In genomic region chr20:47370214-47370613, GRCh38 we compare ENCODE assay signal across 24 cellular contexts.
"Had no signal": no experiment of that assay in that cellular context is flagged by ENCODE, and none has a peak within 500 bp of the region (broad histone marks: within the 10 kb centered on the region; RNA-seq: fewer than 3 reads in every experiment).

No MANE protein-coding gene starts in this region.

- H3K4me1 ChIP-seq: body of pancreas had no signal

- H3K27ac ChIP-seq: body of pancreas had no signal

- ATAC-seq: activated CD8-positive, alpha-beta memory T cell treated with anti-CD3 and anti-CD28 coated beads, Interleukin-2, amount 10 ng/mL, durations not matched to agents 7 days and 5 days; body of pancreas; T-helper 17 cell had no signal

- H3K27ac Mint-ChIP-seq: activated B cell treated with CpG ODN at 0.5 μM for 24 hours; activated CD8-positive, alpha-beta memory T cell treated with anti-CD3 and anti-CD28 coated beads, Interleukin-2, amount 10 ng/mL, durations not matched to agents 7 days and 5 days; activated naive CD4-positive, alpha-beta T cell treated with anti-CD3 and anti-CD28 coated beads, Interleukin-2, amount 50 U/mL, for 24 hours; activated T-cell treated with anti-CD3 and anti-CD28 coated beads, Interleukin-2, amount 50 U/mL, for 24 hours; activated T-helper 1 cell treated with anti-CD3 and anti-CD28 coated beads, Interleukin-12 subunit alpha, Interleukin-12 subunit beta, Interleukin-2, Interleukin-4 antibody, amounts not matched to agents 30 ng/mL and 10 ng/mL and 1 ng/mL, durations not matched to agents 14 hours and 24 hours and 36 hours had no signal

- H3K9me3 Mint-ChIP-seq: activated B cell treated with CpG ODN at 0.5 μM for 24 hours; activated CD4-positive, alpha-beta T cell treated with anti-CD3 and anti-CD28 coated beads, Interleukin-2, amount 10 ng/mL, durations not matched to agents 24 days and 14 days; activated naive CD4-positive, alpha-beta T cell treated with anti-CD3 and anti-CD28 coated beads, Interleukin-2, amount 50 U/mL, for 24 hours; activated T-cell treated with anti-CD3 and anti-CD28 coated beads, Interleukin-2, amount 50 U/mL, for 24 hours; activated T-helper 1 cell treated with anti-CD3 and anti-CD28 coated beads, Interleukin-12 subunit alpha, Interleukin-12 subunit beta, Interleukin-2, Interleukin-4 antibody, amounts not matched to agents 30 ng/mL and 10 ng/mL and 1 ng/mL, durations not matched to agents 14 hours and 24 hours and 36 hours had no signal

- FAIRE-seq: bronchial epithelial cell, RCC 7860 had no signal

- DNase-seq: activated B cell treated with CpG ODN at 0.5 μM for 24 hours; activated CD4-positive, alpha-beta T cell treated with anti-CD3 and anti-CD28 coated beads for 1 hour; activated CD4-positive, alpha-beta T cell treated with anti-CD3 and anti-CD28 coated beads, Interleukin-2, amount 10 ng/mL, durations not matched to agents 24 days and 14 days; activated CD4-positive, alpha-beta T cell treated with anti-CD3 and anti-CD28 coated beads, Interleukin-2, amount 50 U/mL, for 48 hours; activated CD8-positive, alpha-beta memory T cell treated with anti-CD3 and anti-CD28 coated beads, Interleukin-2, amount 10 ng/mL, durations not matched to agents 7 days and 5 days; activated effector memory CD4-positive, alpha-beta T cell treated with Interleukin-2 at 50 U/mL for 16 hours; activated naive CD4-positive, alpha-beta T cell; activated T-cell treated with anti-CD3 and anti-CD28 coated beads, Interleukin-2, amount 50 U/mL, for 24 hours; body of pancreas; central memory CD4-positive, alpha-beta T cell; NCI-H1048; NCI-H146; NCI-H187 treated with DMSO at 0.1 percent for 48 hours; NCI-H2081 treated with DMSO at 0.1 percent for 48 hours; NCI-H446; NCI-H524; SIG-M5; T-helper 17 cell; T-helper 9 cell had no signal

- H3K9me3 ChIP-seq: ascending aorta, body of pancreas had no signal

- H3K27me3 Mint-ChIP-seq: activated B cell treated with CpG ODN at 0.5 μM for 24 hours; activated CD4-positive, alpha-beta T cell treated with anti-CD3 and anti-CD28 coated beads, Interleukin-2, amount 10 ng/mL, durations not matched to agents 24 days and 14 days; activated naive CD4-positive, alpha-beta T cell treated with anti-CD3 and anti-CD28 coated beads, Interleukin-2, amount 50 U/mL, for 24 hours; activated T-cell treated with anti-CD3 and anti-CD28 coated beads, Interleukin-2, amount 50 U/mL, for 24 hours had no signal

- H3K36me3 Mint-ChIP-seq: activated CD8-positive, alpha-beta memory T cell treated with anti-CD3 and anti-CD28 coated beads, Interleukin-2, amount 10 ng/mL, durations not matched to agents 7 days and 5 days; activated naive CD4-positive, alpha-beta T cell treated with anti-CD3 and anti-CD28 coated beads, Interleukin-2, amount 50 U/mL, for 24 hours had no signal

- H3K4me3 Mint-ChIP-seq: activated B cell treated with CpG ODN at 0.5 μM for 24 hours; activated CD4-positive, alpha-beta T cell treated with anti-CD3 and anti-CD28 coated beads, Interleukin-2, amount 10 ng/mL, durations not matched to agents 24 days and 14 days; activated CD8-positive, alpha-beta memory T cell treated with anti-CD3 and anti-CD28 coated beads, Interleukin-2, amount 10 ng/mL, durations not matched to agents 7 days and 5 days; activated naive CD4-positive, alpha-beta T cell treated with anti-CD3 and anti-CD28 coated beads, Interleukin-2, amount 50 U/mL, for 24 hours; activated T-cell treated with anti-CD3 and anti-CD28 coated beads, Interleukin-2, amount 50 U/mL, for 24 hours; activated T-helper 1 cell treated with anti-CD3 and anti-CD28 coated beads, Interleukin-12 subunit alpha, Interleukin-12 subunit beta, Interleukin-2, Interleukin-4 antibody, amounts not matched to agents 30 ng/mL and 10 ng/mL and 1 ng/mL, durations not matched to agents 14 hours and 24 hours and 36 hours; T-helper 17 cell had no signal

- H3K27me3 ChIP-seq: ascending aorta, body of pancreas had no signal

- H3K36me3 ChIP-seq: ascending aorta had no signal

- H3K4me3 ChIP-seq: ascending aorta, body of pancreas had no signal
